7 cellular contexts compared by ENCODE assay signal in genomic region chr2:85355521-85355920, GRCh38. TPM values are rescaled to one million over a fixed set of nuclear protein-coding genes. Genes with fewer than 3 reads are reported as not detected.
A peak's percentile ranks its signal among the peaks of the same experiment; 100 is the strongest.
DNase-seq lines count a peak whose midpoint lies in the region; ATAC-seq, FAIRE-seq and TF ChIP-seq lines count a peak whose summit lies in the region.

No MANE protein-coding gene starts in this region.

- H3K9me3 ChIP-seq in small intestine (ENCODE audit: control insufficient read depth, low read depth): no peaks in the 10 kb centered on the region

- H3K4me1 ChIP-seq in small intestine (ENCODE audit: control insufficient read depth in 2 of 2, insufficient read depth in 1 of 2, low read depth in 1 of 2, low read length in 1 of 2): peaks cover 2 to 4% of the 10 kb centered on the region in 2 donors

- DNase-seq in H7 (no peak), fibroblast of villous mesenchyme (ENCODE audit: low read depth) (no peak), small intestine (no peak), cerebellar nuclear complex (lab: John Stamatoyannopoulos, UW) (no peak)

- H3K36me3 ChIP-seq in H7 (replicated peaks; ENCODE audit: control insufficient read depth, insufficient read depth, low read length) (peaks cover 4% of the 10 kb centered on the region), small intestine (ENCODE audit: control insufficient read depth in 2 of 2, insufficient read depth in 2 of 2, low read length in 2 of 2) (peaks cover 4 to 8% of the 10 kb centered on the region in 2 donors)

- TF ChIP-seq CTCF in VCaP (conservative IDR thresholded peaks at IDR 0.05) (no peak), fibroblast of villous mesenchyme (IDR thresholded peaks at IDR 0.05; ENCODE audit: insufficient read depth, low read depth, low read length) (no peak)

- peak overlapping the region; percentile 82; the same call in 1 of the 2 replicates for H3K4me3 ChIP-seq in H7 (ENCODE audit: insufficient read depth, low read depth, low read length)
- peak overlapping the region; percentile 88 for H3K4me3 ChIP-seq in fibroblast of villous mesenchyme (ENCODE audit: low read depth, low read length)
- peak overlapping the region; percentile 52 to 81 for H3K4me3 ChIP-seq in small intestine (ENCODE audit: low read depth in 1 of 2, low read length in 2 of 2)

- FAIRE-seq in small intestine (lab: Jason Lieb, UNC): no peak

- no peaks in the 10 kb centered on the region for H3K27me3 ChIP-seq in H7 (ENCODE audit: control insufficient read depth, insufficient read depth, low read length)
- H3K27me3 ChIP-seq in small intestine (ENCODE audit: control insufficient read depth in 2 of 2, insufficient read depth in 2 of 2, low read length in 2 of 2): no peaks in the 10 kb centered on the region

- ATAC-seq in HG03520 (IDR thresholded peaks at IDR 0.05; ENCODE audit: unreplicated experiment) (no peak), GM21737 (IDR thresholded peaks at IDR 0.05; ENCODE audit: unreplicated experiment) (no peak)

- WGBS in small intestine, 3 donors: 67 to 81% (median 68%) methylated on average over 3 of the region's 3 CpGs

- H3K27ac ChIP-seq in VCaP (peak overlapping the region; percentile 74; the same call in 1 of the 2 replicates), small intestine (ENCODE audit: low read depth in 1 of 2, low read length in 1 of 2) (peak overlapping the region in 1 of 2 donors; percentile 29)

RNA-seq across cellular contexts. Expression of gene ELMOD3, which starts 1.0 kb away (rescaled TPM):
- 11.3 and 11.5 TPM in 2 replicates for total RNA-seq in H7 (2014; rRNA removed; shearing (Covaris generic))
- total RNA-seq in fibroblast of villous mesenchyme: 15.8 and 19.4 TPM in 2 replicates
- polyA plus RNA-seq in small intestine: 10 to 100 TPM; 16.1 to 36.9 (median 20.0) TPM

RNA-seq across cellular contexts. Expression of gene RETSAT, which starts 1.2 kb away (rescaled TPM):
- total RNA-seq in H7 (2014; rRNA removed; shearing (Covaris generic)): 18.5 and 29.6 TPM in 2 replicates
- total RNA-seq in fibroblast of villous mesenchyme: 45.1 and 56.1 TPM in 2 replicates
- polyA plus RNA-seq in small intestine: 100 to 1,000 TPM in 2 of 3 donors, 10 to 100 TPM in 1; 92.8 to 147 (median 147) TPM

RNA-seq across cellular contexts. Expression of gene TGOLN2, which starts 27.7 kb away (rescaled TPM):
- 33.0 and 37.0 TPM in 2 replicates for total RNA-seq in H7 (2014; rRNA removed; shearing (Covaris generic))
- total RNA-seq in fibroblast of villous mesenchyme: 119 and 131 TPM in 2 replicates
- 10 to 100 TPM; 18.6 to 59.7 (median 26.7) TPM for polyA plus RNA-seq in small intestine

RNA-seq across cellular contexts. Expression of gene CAPG, which starts 54.6 kb away (rescaled TPM):
- 242 and 268 TPM in 2 replicates for total RNA-seq in H7 (2014; rRNA removed; shearing (Covaris generic))
- 56.6 and 75.7 TPM in 2 replicates for total RNA-seq in fibroblast of villous mesenchyme
- 100 to 1,000 TPM in 1 of 3 donors, 10 to 100 TPM in 2; 35.8 to 130 (median 82.3) TPM for polyA plus RNA-seq in small intestine
